In the genomic region with DNA sequence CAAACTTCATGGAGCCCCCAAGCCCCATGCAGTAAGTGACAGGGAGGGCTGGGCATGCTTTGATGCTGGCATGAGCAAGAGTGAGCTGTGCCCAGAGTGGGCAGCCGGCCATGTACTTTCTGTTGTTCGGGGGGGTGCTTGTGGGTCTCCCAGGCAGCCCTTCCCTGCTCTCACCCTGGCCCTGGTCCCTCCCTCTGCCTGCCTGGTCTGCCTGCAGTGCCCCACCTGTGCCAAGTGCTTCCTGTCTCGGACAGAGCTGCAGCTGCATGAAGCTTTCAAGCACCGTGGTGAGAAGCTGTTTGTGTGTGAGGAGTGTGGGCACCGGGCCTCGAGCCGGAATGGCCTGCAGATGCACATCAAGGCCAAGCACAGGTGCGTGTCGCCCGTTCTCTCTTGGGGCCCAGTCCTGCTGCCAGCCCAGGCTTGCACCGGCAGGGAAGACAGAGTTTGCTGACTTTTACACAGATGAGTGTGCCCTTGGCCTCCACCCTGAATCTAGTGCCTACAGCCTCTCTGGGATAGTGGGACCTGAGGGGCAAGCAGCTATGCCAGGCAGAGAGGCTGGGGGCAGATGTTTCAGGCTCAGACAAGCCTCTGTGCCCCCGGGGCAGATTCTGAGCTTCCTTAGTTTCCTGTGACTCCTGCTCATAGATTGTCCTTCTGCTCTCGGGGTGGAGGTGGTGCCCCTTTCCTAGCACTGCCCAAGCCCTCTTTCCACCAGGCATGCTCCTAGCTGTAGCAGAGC, we compare ENCODE assay signal across 6 cellular contexts. TPM values are rescaled to one million over a fixed set of nuclear protein-coding genes. Genes with fewer than 3 reads are reported as not detected.
DNase-seq lines count a peak whose midpoint lies in the region; ATAC-seq, FAIRE-seq and TF ChIP-seq lines count a peak whose summit lies in the region.

No MANE protein-coding gene starts in this region.

- intact Hi-C loops in K562 (cut with micrococcal nuclease) = no loop called here

- no peak overlapping the region for H3K4me3 Mint-ChIP-seq in osteocyte (ENCODE audit: unreplicated experiment)

- H2AFZ ChIP-seq in K562 (ENCODE audit: low read depth, low read length) = no peak overlapping the region

- H3K36me3 ChIP-seq in K562 (ENCODE audit: control insufficient read depth, insufficient read depth, low read length) (peaks cover 76% of the 10 kb centered on the region; the same call in 2 of the 3 replicates), BE2C (peaks cover under 1% of the 10 kb centered on the region)

- TF ChIP-seq POLR2A in K562 (conservative IDR thresholded peaks at IDR 0.05) = 0 out of 2 replicates have a peak, but pooled peaks have one; percentile 11
- TF ChIP-seq POLR2A in GM12892 (IDR thresholded peaks at IDR 0.05; ENCODE audit: low read depth, low read length) = no peak

- in situ Hi-C loops in K562 (cut with MboI) = no loop called here

- ATAC-seq in K562 = no peak

- WGBS in K562 (ENCODE audit: insufficient coverage, low coverage, missing lambda C conversion rate) = 94% methylated on average over 13 of the region's 13 CpGs

- POLR2A ChIA-PET in K562 (lab: Yijun Ruan, JAX) = interaction anchor here (0.6 to 13.4 kb wide), 2 partner anchors 13 to 85 kb away, joined by 3 to 221 read pairs; a partner anchor contains a TSS

- no peak overlapping the region for H3K27ac ChIP-seq in K562 (ENCODE audit: extremely low read depth, low read depth, low read length)

- CTCF ChIA-PET in K562 (lab: Yijun Ruan, JAX; ENCODE audit: low intra/inter-chr PET ratio) = no interaction called here

- FAIRE-seq in K562 (lab: Jason Lieb, UNC) (no peak), GM12892 (lab: Jason Lieb, UNC) (no peak)

- no peaks in the 10 kb centered on the region for H3K9me3 Mint-ChIP-seq in osteocyte (ENCODE audit: unreplicated experiment)

- H4K20me1 ChIP-seq in K562 (replicated peaks; ENCODE audit: control insufficient read depth, insufficient read depth, low read length) = peaks cover 29% of the 10 kb centered on the region

- TF ChIP-seq RAD21 in K562 (CRISPR knock-in tag; conservative IDR thresholded peaks at IDR 0.05 in 1 of 2, IDR thresholded peaks at IDR 0.05 in 1 of 2) = no peak

- H3K4me3 ChIP-seq in K562 = no peak overlapping the region
- no peak overlapping the region for H3K4me3 ChIP-seq in BE2C (ENCODE audit: low read depth, low read length)

- TF ChIP-seq EP300 in K562 (IDR thresholded peaks at IDR 0.05; ENCODE audit: low read length) = no peak

- no peak overlapping the region for H3K27ac Mint-ChIP-seq in osteocyte (ENCODE audit: unreplicated experiment)

- DNase-seq in LHCN-M2 (ENCODE audit: low read depth) = peak; percentile 47
- no peak for DNase-seq in K562 (ENCODE audit: extremely low read depth in 1 of 4, low spot score in 3 of 4)
- DNase-seq in nucleus accumbens (lab: John Stamatoyannopoulos, UW) = peak in 54 of 56 donors; percentile 6 to 87 (median 64)
- DNase-seq in GM12892 (ENCODE audit: insufficient read length) = no peak
- DNase-seq in BE2C = no peak
- DNase-seq in osteocyte (ENCODE audit: extremely low spot score, unreplicated experiment) = no peak

- H3K9me3 ChIP-seq in K562 (replicated peaks; ENCODE audit: control insufficient read depth, insufficient read depth, low read depth, low read length) = no peaks in the 10 kb centered on the region
- no peaks in the 10 kb centered on the region for H3K9me3 ChIP-seq in BE2C

- peaks cover 23% of the 10 kb centered on the region for H3K9me1 ChIP-seq in K562 (ENCODE audit: control insufficient read depth, insufficient read depth, low read length)

- no TSS peak for BruUV-seq in K562 (replicated peaks; lab: Mats Ljungman, UMichigan)

- H3K27me3 Mint-ChIP-seq in osteocyte (ENCODE audit: unreplicated experiment) = no peaks in the 10 kb centered on the region

- H3K79me2 ChIP-seq in K562 (ENCODE audit: control insufficient read depth, insufficient read depth, low read length) = peaks cover 18% of the 10 kb centered on the region

- H3K9ac ChIP-seq in K562 (ENCODE audit: insufficient read depth in 1 of 2, low read depth in 2 of 2, low read length in 2 of 2) = peak overlapping the region in 1 of 2 experiments; percentile 1; a peak in 1 of 4 replicates

- H3K36me3 Mint-ChIP-seq in osteocyte (ENCODE audit: unreplicated experiment) = peaks cover 12% of the 10 kb centered on the region

- peaks cover 17 to 58% of the 10 kb centered on the region in 2 experiments; a peak in 4 of 5 replicates for H3K4me1 ChIP-seq in K562 (replicated peaks in 1 of 2; ENCODE audit: control insufficient read depth in 2 of 2, insufficient read depth in 2 of 2, low read length in 2 of 2)
- H3K4me1 ChIP-seq in BE2C = no peaks in the 10 kb centered on the region

- no peak overlapping the region for H3K4me2 ChIP-seq in K562 (ENCODE audit: insufficient read depth, low read length)

- H3K27me3 ChIP-seq in K562 (ENCODE audit: control insufficient read depth in 2 of 2, insufficient read depth in 2 of 2, low read length in 2 of 2) (no peaks in the 10 kb centered on the region), BE2C (no peaks in the 10 kb centered on the region)

- H3K4me1 Mint-ChIP-seq in osteocyte (ENCODE audit: unreplicated experiment) = peaks cover 3% of the 10 kb centered on the region

- TF ChIP-seq CTCF in K562 (IDR thresholded peaks at IDR 0.05 in 2 of 3, conservative IDR thresholded peaks at IDR 0.05 in 1 of 3; ENCODE audit: insufficient read depth in 2 of 3, low read depth in 1 of 3, low read length in 3 of 3) = no peak
- no peak for TF ChIP-seq CTCF in BE2C (IDR thresholded peaks at IDR 0.05; ENCODE audit: low read depth, low read length)
- TF ChIP-seq CTCF in osteocyte (IDR thresholded peaks at IDR 0.05) = no peak

RNA-seq across cellular contexts. Expression of a gene that starts 7.6 kb away (rescaled TPM):
- total RNA-seq in LHCN-M2 (2014; rRNA removed) = 14.2 and 14.9 TPM in 2 replicates
- polyA plus RNA-seq in LHCN-M2 (2012) = 12.6 TPM
- 73.9 and 235 TPM in 2 replicates for total RNA-seq in K562 (2011; cell fraction: chromatin; rRNA removed; ENCODE audit: low replicate concordance)
- total RNA-seq in K562 (2011; cell fraction: nucleolus; rRNA removed) = 195 and 197 TPM in 2 replicates
- total RNA-seq in K562 (2011; cell fraction: nucleoplasm; rRNA removed) = 94.0 and 120 TPM in 2 replicates
- total RNA-seq in K562 (2014; rRNA removed) = 42.4 and 52.4 TPM in 2 replicates
- total RNA-seq in K562 (2014; rRNA removed; fragmentation: Illumina TruSeq; extraction: Trizol) = 17.2 and 19.8 TPM in 2 replicates
- 44.5 and 55.4 TPM in 2 replicates for total RNA-seq in K562 (2015; rRNA removed; fragmentation: Illumina TruSeq; extraction: Trizol)
- 52.9 and 55.3 TPM in 2 replicates for total RNA-seq in K562 (2021)
- 29.5 and 57.2 TPM in 2 replicates for polyA plus RNA-seq in K562 (2011; rRNA removed)
- polyA plus RNA-seq in K562 (2011; cell fraction: cytosol; rRNA removed) = 50.1 and 59.3 TPM in 2 replicates
- 124 and 137 TPM in 2 replicates for polyA plus RNA-seq in K562 (2011; cell fraction: nucleus; rRNA removed)
- polyA plus RNA-seq in K562 (2012) = 45.7 and 62.8 TPM in 2 replicates
- 24.9 and 40.6 TPM in 2 replicates for polyA plus RNA-seq in K562 (2014; fragmentation: Illumina TruSeq; extraction: Trizol)
- 1 to 10 TPM; 1.9 to 7.4 TPM for polyA plus RNA-seq in K562 (2014; fragmentation: Nextera tagmentation; extraction: Ambion mirVana)
- 50.9 and 66.9 TPM in 2 replicates for polyA plus RNA-seq in K562 (2014; rRNA removed)
- 28.0 and 28.3 TPM in 2 replicates for polyA minus RNA-seq in K562 (2011; rRNA and poly(A)+ RNA removed)
- polyA minus RNA-seq in K562 (2011; cell fraction: cytosol; rRNA and poly(A)+ RNA removed) = 31.8 and 39.4 TPM in 2 replicates
- polyA minus RNA-seq in K562 (2011; cell fraction: nucleus; rRNA and poly(A)+ RNA removed) = 52.8 and 74.0 TPM in 2 replicates
- 13.4 TPM for polyA plus RNA-seq in GM12892 (2012; ENCODE audit: missing spikeins)
- polyA plus RNA-seq in BE2C (2012; ENCODE audit: insufficient read depth, insufficient read length, low read depth) = 54.3 TPM
- total RNA-seq in osteocyte = 28.8 and 29.1 TPM in 2 replicates

RNA-seq across cellular contexts. Expression of a gene that starts 15.2 kb away (rescaled TPM):
- total RNA-seq in LHCN-M2 (2014; rRNA removed) (46.8 and 51.2 TPM in 2 replicates), K562 (2014; rRNA removed) (26.4 and 32.3 TPM in 2 replicates), K562 (2014; rRNA removed; fragmentation: Illumina TruSeq; extraction: Trizol) (10.0 and 12.6 TPM in 2 replicates), K562 (2015; rRNA removed; fragmentation: Illumina TruSeq; extraction: Trizol) (22.4 and 23.6 TPM in 2 replicates), K562 (2021) (39.6 and 42.1 TPM in 2 replicates), osteocyte (27.3 and 27.5 TPM in 2 replicates)
- polyA plus RNA-seq in LHCN-M2 (2012) = 21.1 TPM
- total RNA-seq in K562 (2011; cell fraction: chromatin; rRNA removed; ENCODE audit: low replicate concordance) = 34.6 and 104 TPM in 2 replicates
- total RNA-seq in K562 (2011; cell fraction: nucleolus; rRNA removed) = 89.4 and 101 TPM in 2 replicates
- 53.5 and 55.7 TPM in 2 replicates for total RNA-seq in K562 (2011; cell fraction: nucleoplasm; rRNA removed)
- polyA plus RNA-seq in K562 (2011; rRNA removed) (11.0 and 14.9 TPM in 2 replicates), K562 (2014; fragmentation: Illumina TruSeq; extraction: Trizol) (17.5 and 24.2 TPM in 2 replicates), K562 (2014; fragmentation: Nextera tagmentation; extraction: Ambion mirVana) (1 to 10 TPM; 2.1 to 2.2 TPM), K562 (2014; rRNA removed) (21.0 and 22.2 TPM in 2 replicates)
- polyA plus RNA-seq in K562 (2011; cell fraction: cytosol; rRNA removed) = 17.3 and 24.4 TPM in 2 replicates
- 28.7 and 48.0 TPM in 2 replicates for polyA plus RNA-seq in K562 (2011; cell fraction: nucleus; rRNA removed)
- polyA plus RNA-seq in K562 (2012) = 37.5 and 39.1 TPM in 2 replicates
- 14.0 and 18.0 TPM in 2 replicates for polyA minus RNA-seq in K562 (2011; rRNA and poly(A)+ RNA removed)
- polyA minus RNA-seq in K562 (2011; cell fraction: cytosol; rRNA and poly(A)+ RNA removed) = 21.5 and 32.0 TPM in 2 replicates
- polyA minus RNA-seq in K562 (2011; cell fraction: nucleus; rRNA and poly(A)+ RNA removed) = 22.6 and 27.8 TPM in 2 replicates
- polyA plus RNA-seq in GM12892 (2012; ENCODE audit: missing spikeins) = 3.8 TPM
- polyA plus RNA-seq in BE2C (2012; ENCODE audit: insufficient read depth, insufficient read length, low read depth) = 22.7 TPM

RNA-seq across cellular contexts. Expression of a gene that starts 26.1 kb away (rescaled TPM):
- total RNA-seq in LHCN-M2 (2014; rRNA removed) (11.5 and 11.7 TPM in 2 replicates), K562 (2014; rRNA removed) (12.6 and 13.8 TPM in 2 replicates), K562 (2014; rRNA removed; fragmentation: Illumina TruSeq; extraction: Trizol) (11.7 and 12.6 TPM in 2 replicates), K562 (2015; rRNA removed; fragmentation: Illumina TruSeq; extraction: Trizol) (9.8 and 10.3 TPM in 2 replicates), K562 (2021) (30.2 and 36.1 TPM in 2 replicates), osteocyte (24.0 and 28.9 TPM in 2 replicates)
- polyA plus RNA-seq in LHCN-M2 (2012) = 11.7 TPM
- 29.6 and 40.5 TPM in 2 replicates for total RNA-seq in K562 (2011; cell fraction: chromatin; rRNA removed; ENCODE audit: low replicate concordance)
- total RNA-seq in K562 (2011; cell fraction: nucleolus; rRNA removed) = 22.5 and 27.3 TPM in 2 replicates
- 22.7 and 26.4 TPM in 2 replicates for total RNA-seq in K562 (2011; cell fraction: nucleoplasm; rRNA removed)
- polyA plus RNA-seq in K562 (2011; rRNA removed) (8.8 and 9.6 TPM in 2 replicates), K562 (2014; fragmentation: Illumina TruSeq; extraction: Trizol) (17.9 and 21.5 TPM in 2 replicates), K562 (2014; fragmentation: Nextera tagmentation; extraction: Ambion mirVana) (1 to 10 TPM; 1.8 TPM), K562 (2014; rRNA removed) (13.2 and 13.3 TPM in 2 replicates)
- polyA plus RNA-seq in K562 (2011; cell fraction: cytosol; rRNA removed) = 6.1 and 6.2 TPM in 2 replicates
- polyA plus RNA-seq in K562 (2011; cell fraction: nucleus; rRNA removed) = 20.7 and 23.9 TPM in 2 replicates
- 15.6 and 27.8 TPM in 2 replicates for polyA plus RNA-seq in K562 (2012)
- polyA minus RNA-seq in K562 (2011; rRNA and poly(A)+ RNA removed) = 7.5 and 7.7 TPM in 2 replicates
- 7.8 and 9.4 TPM in 2 replicates for polyA minus RNA-seq in K562 (2011; cell fraction: cytosol; rRNA and poly(A)+ RNA removed)
- polyA minus RNA-seq in K562 (2011; cell fraction: nucleus; rRNA and poly(A)+ RNA removed) = 4.3 and 6.3 TPM in 2 replicates
- 10.0 TPM for polyA plus RNA-seq in GM12892 (2012; ENCODE audit: missing spikeins)
- 5.9 TPM for polyA plus RNA-seq in BE2C (2012; ENCODE audit: insufficient read depth, insufficient read length, low read depth)

RNA-seq across cellular contexts. Expression of a gene that starts 32.3 kb away (rescaled TPM):
- total RNA-seq in LHCN-M2 (2014; rRNA removed) = 1.2 and 2.5 TPM in 2 replicates
- polyA plus RNA-seq in LHCN-M2 (2012) = 1.1 TPM
- total RNA-seq in K562 (2011; cell fraction: chromatin; rRNA removed; ENCODE audit: low replicate concordance) = 0.28 and 0.44 TPM in 2 replicates
- 0.39 TPM in 1 of 2 replicates, not detected in the other for total RNA-seq in K562 (2011; cell fraction: nucleolus; rRNA removed)
- total RNA-seq in K562 (2011; cell fraction: nucleoplasm; rRNA removed) = 0.15 TPM in 1 of 2 replicates, not detected in the other
- total RNA-seq in K562 (2014; rRNA removed) = not detected in 2 replicates
- not detected in 2 replicates for total RNA-seq in K562 (2014; rRNA removed; fragmentation: Illumina TruSeq; extraction: Trizol)
- not detected in 2 replicates for total RNA-seq in K562 (2015; rRNA removed; fragmentation: Illumina TruSeq; extraction: Trizol)
- not detected in 2 replicates for total RNA-seq in K562 (2021)
- polyA plus RNA-seq in K562 (2011; rRNA removed) = 0.04 and 0.06 TPM in 2 replicates
- 0.01 and 0.04 TPM in 2 replicates for polyA plus RNA-seq in K562 (2011; cell fraction: cytosol; rRNA removed)
- 0.06 TPM in 1 of 2 replicates, not detected in the other for polyA plus RNA-seq in K562 (2011; cell fraction: nucleus; rRNA removed)
- 0.07 and 0.12 TPM in 2 replicates for polyA plus RNA-seq in K562 (2012)
- polyA plus RNA-seq in K562 (2014; fragmentation: Illumina TruSeq; extraction: Trizol) = not detected in 2 replicates
- not detected for polyA plus RNA-seq in K562 (2014; fragmentation: Nextera tagmentation; extraction: Ambion mirVana)
- polyA plus RNA-seq in K562 (2014; rRNA removed) = not detected in 2 replicates
- polyA minus RNA-seq in K562 (2011; rRNA and poly(A)+ RNA removed) = 0.11 TPM in 1 of 2 replicates, not detected in the other
- not detected in 2 replicates for polyA minus RNA-seq in K562 (2011; cell fraction: cytosol; rRNA and poly(A)+ RNA removed)
- polyA minus RNA-seq in K562 (2011; cell fraction: nucleus; rRNA and poly(A)+ RNA removed) = not detected in 2 replicates
- 0.28 TPM for polyA plus RNA-seq in GM12892 (2012; ENCODE audit: missing spikeins)
- not detected for polyA plus RNA-seq in BE2C (2012; ENCODE audit: insufficient read depth, insufficient read length, low read depth)
- not detected in 2 replicates for total RNA-seq in osteocyte

RNA-seq across cellular contexts. Expression of a gene that starts 33.1 kb away (rescaled TPM):
- total RNA-seq in LHCN-M2 (2014; rRNA removed) = 21.7 and 26.9 TPM in 2 replicates
- 6.7 TPM for polyA plus RNA-seq in LHCN-M2 (2012)
- total RNA-seq in K562 (2011; cell fraction: chromatin; rRNA removed; ENCODE audit: low replicate concordance) = 408 and 415 TPM in 2 replicates
- total RNA-seq in K562 (2011; cell fraction: nucleolus; rRNA removed) = 189 and 201 TPM in 2 replicates
- total RNA-seq in K562 (2011; cell fraction: nucleoplasm; rRNA removed) = 302 and 309 TPM in 2 replicates
- total RNA-seq in K562 (2014; rRNA removed) = 47.3 and 58.4 TPM in 2 replicates
- 62.5 and 63.6 TPM in 2 replicates for total RNA-seq in K562 (2014; rRNA removed; fragmentation: Illumina TruSeq; extraction: Trizol)
- 52.8 and 56.5 TPM in 2 replicates for total RNA-seq in K562 (2015; rRNA removed; fragmentation: Illumina TruSeq; extraction: Trizol)
- total RNA-seq in K562 (2021) = 76.5 and 79.3 TPM in 2 replicates
- polyA plus RNA-seq in K562 (2011; rRNA removed) = 52.3 and 52.7 TPM in 2 replicates
- polyA plus RNA-seq in K562 (2011; cell fraction: cytosol; rRNA removed) = 19.5 and 29.3 TPM in 2 replicates
- 60.2 and 68.3 TPM in 2 replicates for polyA plus RNA-seq in K562 (2011; cell fraction: nucleus; rRNA removed)
- 9.6 and 15.3 TPM in 2 replicates for polyA plus RNA-seq in K562 (2012)
- 25.8 and 30.1 TPM in 2 replicates for polyA plus RNA-seq in K562 (2014; fragmentation: Illumina TruSeq; extraction: Trizol)
- polyA plus RNA-seq in K562 (2014; fragmentation: Nextera tagmentation; extraction: Ambion mirVana) = 10 to 100 TPM in 1 of 2 experiments, 1 to 10 TPM in 1; 5.6 to 10.1 TPM
- 35.6 and 40.0 TPM in 2 replicates for polyA plus RNA-seq in K562 (2014; rRNA removed)
- 80.8 and 105 TPM in 2 replicates for polyA minus RNA-seq in K562 (2011; rRNA and poly(A)+ RNA removed)
- 22.9 and 38.4 TPM in 2 replicates for polyA minus RNA-seq in K562 (2011; cell fraction: cytosol; rRNA and poly(A)+ RNA removed)
- polyA minus RNA-seq in K562 (2011; cell fraction: nucleus; rRNA and poly(A)+ RNA removed) = 42.3 and 74.4 TPM in 2 replicates
- 13.4 TPM for polyA plus RNA-seq in GM12892 (2012; ENCODE audit: missing spikeins)
- polyA plus RNA-seq in BE2C (2012; ENCODE audit: insufficient read depth, insufficient read length, low read depth) = 4.9 TPM
- 33.5 and 36.3 TPM in 2 replicates for total RNA-seq in osteocyte

Comparison
In these comparisons a context has a peak if more than half of its experiments do, and no peak if none do; other contexts are left out.
1. DNase-seq: peak in LHCN-M2 (single experiment) and nucleus accumbens (54 of 56); none in K562 (0 of 4), GM12892 (single experiment), BE2C (single experiment) and osteocyte (single experiment).